ENCODE assay signal across 33 cellular contexts in genomic region chr7:24251568-24251967, GRCh38. TPM values are rescaled to one million over a fixed set of nuclear protein-coding genes. Genes with fewer than 3 reads are reported as not detected.
"Had no signal": no experiment of that assay in that cellular context is flagged by ENCODE, and none has a peak within 500 bp of the region (broad histone marks: within the 10 kb centered on the region; RNA-seq: fewer than 3 reads in every experiment).

No MANE protein-coding gene starts in this region.

- H3K27ac ChIP-seq: epithelial cell of prostate, esophagus squamous epithelium, gastrocnemius medialis, heart right ventricle, left lung, lower lobe of right lung had no signal

- DNase-seq: cortex of kidney; effector CD8-positive, alpha-beta T cell; effector memory CD8-positive, alpha-beta T cell; endodermal cell; erythroblast; esophagus squamous epithelium; foreskin fibroblast; foreskin melanocyte; gastrocnemius medialis; glutamatergic neuron; head of caudate nucleus; heart right ventricle; hippocampal formation; left cardiac atrium; left lung; left ventricle myocardium superior; lower lobe of right lung; mesenchymal stem cell; mucosa of descending colon; naive B cell; naive thymus-derived CD8-positive, alpha-beta T cell had no signal

- H3K9me3 ChIP-seq: gastrocnemius medialis had no signal

- H3K4me3 ChIP-seq: esophagus squamous epithelium, gastrocnemius medialis, heart right ventricle, left lung, lower lobe of right lung, mucosa of descending colon had no signal

- H3K4me1 ChIP-seq: esophagus squamous epithelium, gastrocnemius medialis, heart right ventricle, left lung, lower lobe of right lung had no signal

- H3K27me3 ChIP-seq: esophagus squamous epithelium, gastrocnemius medialis, heart right ventricle, left lung had no signal

- FAIRE-seq: endometrium, islet of Langerhans, keratinocyte had no signal

- ATAC-seq: effector memory CD8-positive, alpha-beta T cell; esophagus mucosa; gastrocnemius medialis; heart right ventricle; left cardiac atrium; left lung; left ventricle myocardium superior; lower lobe of right lung; mucosa of descending colon; naive thymus-derived CD8-positive, alpha-beta T cell had no signal

- H3K36me3 ChIP-seq: esophagus squamous epithelium, gastrocnemius medialis, heart right ventricle, left lung, lower lobe of right lung had no signal

RNA-seq across cellular contexts. Expression of gene NPY, which starts 32.4 kb away (rescaled TPM):
- total RNA-seq: dermis microvascular lymphatic vessel endothelial cell; endodermal cell; esophagus mucosa; esophagus squamous epithelium; gastrocnemius medialis; glomerular endothelial cell; heart right ventricle; kidney epithelial cell; left cardiac atrium; left lung; left ventricle myocardium superior; lower lobe of right lung; lung microvascular endothelial cell; mesenteric fat pad; mesothelial cell of epicardium; myocyte; naive thymus-derived CD8-positive, alpha-beta T cell had no signal
- polyA plus RNA-seq: keratinocyte; naive thymus-derived CD8-positive, alpha-beta T cell had no signal
